ENCODE assay signal across 14 cellular contexts in the genomic region with DNA sequence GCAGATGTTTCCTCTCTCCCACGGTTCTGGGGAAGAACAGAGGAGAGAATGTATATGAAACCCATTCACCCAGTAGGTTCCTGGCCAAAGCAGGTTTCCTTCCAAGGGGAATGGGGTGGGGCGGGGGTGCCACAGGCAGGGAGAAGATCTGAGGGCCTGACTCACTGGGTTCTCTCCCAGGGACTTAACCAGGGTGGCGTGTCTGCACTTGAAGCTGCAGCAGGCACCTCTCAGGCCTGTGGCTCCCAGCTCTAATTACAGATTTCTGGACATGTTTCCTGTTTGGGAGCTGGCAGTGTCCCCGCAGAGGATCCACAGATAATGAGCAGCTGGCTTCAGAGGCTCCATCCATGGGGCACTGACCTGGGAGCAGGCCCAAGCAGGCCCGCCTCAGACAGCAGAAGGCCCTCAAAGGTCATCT. TPM values are rescaled to one million over a fixed set of nuclear protein-coding genes. Genes with fewer than 3 reads are reported as not detected.
DNase-seq lines count a peak whose midpoint lies in the region; ATAC-seq, FAIRE-seq and TF ChIP-seq lines count a peak whose summit lies in the region.
"Had no signal": no experiment of that assay in that cellular context is flagged by ENCODE, and none has a peak within 500 bp of the region (broad histone marks: within the 10 kb centered on the region; RNA-seq: fewer than 3 reads in every experiment).

No MANE protein-coding gene starts in this region.

- H4K20me1 ChIP-seq in IMR-90 (ENCODE audit: insufficient read depth, low read length), result peaks cover 3% of the 10 kb centered on the region; the same call in 1 of the 2 replicates
- H4K20me1 ChIP-seq: BLaER1 treated with 17β-estradiol and CSF1 and Interleukin-3, amounts not matched to agents 10 nM and 100 nM had no signal

- H2AFZ ChIP-seq in IMR-90 (replicated peaks; ENCODE audit: low read length, poor library complexity), result peak overlapping the region; percentile 52

- H3K4ac ChIP-seq in IMR-90 (ENCODE audit: low read depth, low read length), result no peak overlapping the region

- no peaks in the 10 kb centered on the region for H3K36me3 ChIP-seq in IMR-90 (ENCODE audit: control insufficient read depth, insufficient read depth, low read length)
- H3K36me3 ChIP-seq in breast epithelium, result no peaks in the 10 kb centered on the region
- H3K36me3 ChIP-seq in kidney (ENCODE audit: control insufficient read depth in 1 of 2, insufficient read depth in 2 of 2, low read length in 2 of 2), result no peaks in the 10 kb centered on the region
- H3K36me3 ChIP-seq: BLaER1 treated with 17β-estradiol and CSF1 and Interleukin-3, amounts not matched to agents 10 nM and 100 nM had no signal

- H3K18ac ChIP-seq in IMR-90 (ENCODE audit: low read depth, low read length), result no peak overlapping the region; the same call in 1 of the 2 replicates

- TF ChIP-seq CTCF in AG04450 (IDR thresholded peaks at IDR 0.05; ENCODE audit: low read depth, low read length) (no peak), IMR-90 (conservative IDR thresholded peaks at IDR 0.05; ENCODE audit: low read depth, low read length) (no peak), breast epithelium (IDR thresholded peaks at IDR 0.05) (no peak), kidney (IDR thresholded peaks at IDR 0.05; ENCODE audit: borderline replicate concordance, extremely low read depth, insufficient read depth) (no peak)

- H3K4me1 ChIP-seq in IMR-90 (ENCODE audit: control insufficient read depth, insufficient read depth, low read length), result peaks cover 6% of the 10 kb centered on the region; the same call in 1 of the 2 replicates
- H3K4me1 ChIP-seq in breast epithelium, result no peaks in the 10 kb centered on the region
- H3K4me1 ChIP-seq in kidney (ENCODE audit: control insufficient read depth in 1 of 2, insufficient read depth in 1 of 2, low read depth in 1 of 2, low read length in 2 of 2), result no peaks in the 10 kb centered on the region

- H3K27ac ChIP-seq in AG04450 (ENCODE audit: low read depth, low read length) (no peak overlapping the region), IMR-90 (ENCODE audit: insufficient read depth, low read length) (peak overlapping the region; percentile 7; the same call in 1 of the 2 replicates), breast epithelium (peak overlapping the region; percentile 17 to 62), kidney (ENCODE audit: low read depth in 2 of 2, low read length in 2 of 2) (no peak overlapping the region)
- H3K27ac ChIP-seq: BLaER1 treated with 17β-estradiol and CSF1 and Interleukin-3, amounts not matched to agents 10 nM and 100 nM had no signal

- CTCF ChIA-PET in AG04450 (lab: Charles Lee) (no interaction called here), IMR-90 (lab: Yijun Ruan, JAX) (no interaction called here)
- CTCF ChIA-PET in activated CD8-positive, alpha-beta memory T cell treated with anti-CD3 and anti-CD28 coated beads, Interleukin-2, amount 10 ng/mL, durations not matched to agents 7 days and 5 days (lab: Charles Lee), result interaction anchor here (1.2 kb wide), 1 partner anchor 29 kb away, joined by 4 read pairs; no protein-coding TSS in a partner anchor

- no peaks in the 10 kb centered on the region for H3K79me1 ChIP-seq in IMR-90 (ENCODE audit: low read depth in 1 of 2, low read length in 2 of 2)

- H3K27me3 ChIP-seq in AG04450 (ENCODE audit: control insufficient read depth, insufficient read depth, low read length) (peaks cover 11% of the 10 kb centered on the region), IMR-90 (ENCODE audit: control insufficient read depth, insufficient read depth, low read length) (peaks cover 16% of the 10 kb centered on the region), breast epithelium (no peaks in the 10 kb centered on the region)
- H3K27me3 ChIP-seq: BLaER1 treated with 17β-estradiol and CSF1 and Interleukin-3, amounts not matched to agents 10 nM and 100 nM had no signal

- WGBS in IMR-90 (ENCODE audit: extremely low coverage in 2 of 2, insufficient read length in 1 of 2), 2 experiments, result 80% methylated on average over 2 of the region's 5 CpGs; no CpG with 5 or more reads in 1 of the 2 experiments

- TF ChIP-seq POLR2A in IMR-90 (IDR thresholded peaks at IDR 0.05; ENCODE audit: low read depth, low read length) (no peak), breast epithelium (IDR thresholded peaks at IDR 0.05) (no peak)

- POLR2A ChIA-PET in AG04450 (lab: Yijun Ruan, JAX), result no interaction called here
- POLR2A ChIA-PET in IMR-90 (lab: Charles Lee; ENCODE audit: unreplicated experiment), result no interaction called here

- H3K9ac ChIP-seq in IMR-90 (ENCODE audit: low read depth, low read length) (no peak overlapping the region), kidney (ENCODE audit: low read length in 2 of 2) (no peak overlapping the region)
- H3K9ac ChIP-seq: BLaER1 treated with 17β-estradiol and CSF1 and Interleukin-3, amounts not matched to agents 10 nM and 100 nM had no signal

- H2BK5ac ChIP-seq in IMR-90 (ENCODE audit: low read depth, low read length, poor library complexity, severe bottlenecking), result no peak overlapping the region

- H2AK9ac ChIP-seq in IMR-90 (replicated peaks; ENCODE audit: low read depth, low read length, poor library complexity), result peak overlapping the region; percentile 9

- peak overlapping the region; percentile 71 for H2AK5ac ChIP-seq in IMR-90 (ENCODE audit: low read depth, low read length)

- no TSS peak for BruUV-seq in IMR-90 (replicated peaks; lab: Mats Ljungman, UMichigan)

- no peak overlapping the region for H3K27ac Mint-ChIP-seq in activated CD8-positive, alpha-beta memory T cell treated with anti-CD3 and anti-CD28 coated beads, Interleukin-2, amount 10 ng/mL, durations not matched to agents 7 days and 5 days

- no peaks in the 10 kb centered on the region for H3K4me1 Mint-ChIP-seq in activated CD8-positive, alpha-beta memory T cell treated with anti-CD3 and anti-CD28 coated beads, Interleukin-2, amount 10 ng/mL, durations not matched to agents 7 days and 5 days

- intact Hi-C loops in IMR-90 (cut with micrococcal nuclease), result no loop called here
- intact Hi-C loops in breast epithelium (cut with DNase I; ENCODE audit: low total_unique reads), result loop anchor here (2.0 kb wide), 1 partner anchor 28 kb away; no protein-coding TSS in a partner anchor
- intact Hi-C loops in kidney (cut with DNase I), result no loop called here

- H3K4me3 ChIP-seq in AG04450 (ENCODE audit: low read depth, low read length), result no peak overlapping the region
- no peak overlapping the region for H3K4me3 ChIP-seq in IMR-90 (ENCODE audit: insufficient read depth, low read depth, low read length)
- no peak overlapping the region for H3K4me3 ChIP-seq in breast epithelium
- H3K4me3 ChIP-seq in kidney (ENCODE audit: low read length in 2 of 2), result no peak overlapping the region
- H3K4me3 ChIP-seq: BLaER1 treated with 17β-estradiol and CSF1 and Interleukin-3, amounts not matched to agents 10 nM and 100 nM had no signal

- no peak for TF ChIP-seq RAD21 in IMR-90 (IDR thresholded peaks at IDR 0.05; ENCODE audit: low read length)

- H2BK120ac ChIP-seq in IMR-90 (ENCODE audit: low read depth, low read length), result no peak overlapping the region

- H3K56ac ChIP-seq in IMR-90 (ENCODE audit: extremely low read depth, insufficient read depth, low read length), result no peak overlapping the region

- H3K27me3 Mint-ChIP-seq in activated CD8-positive, alpha-beta memory T cell treated with anti-CD3 and anti-CD28 coated beads, Interleukin-2, amount 10 ng/mL, durations not matched to agents 7 days and 5 days, result peaks cover 5% of the 10 kb centered on the region

- H3K9me3 ChIP-seq in AG04450 (ENCODE audit: control insufficient read depth, insufficient read depth, low read length), result peaks cover 7% of the 10 kb centered on the region; the same call in 1 of the 2 replicates
- H3K9me3 ChIP-seq in IMR-90 (ENCODE audit: control insufficient read depth, insufficient read depth, low read length), result peaks cover 8% of the 10 kb centered on the region
- H3K9me3 ChIP-seq in breast epithelium, result peaks cover 0 to 4% of the 10 kb centered on the region in 2 donors
- H3K9me3 ChIP-seq in kidney (ENCODE audit: control insufficient read depth in 1 of 2, low read length in 2 of 2), result peaks cover 0 to 7% of the 10 kb centered on the region in 2 donors

- H2BK15ac ChIP-seq in IMR-90 (ENCODE audit: low read depth, low read length), result no peak overlapping the region

- H4K91ac ChIP-seq in IMR-90 (ENCODE audit: insufficient read depth, low read depth, low read length), result no peak overlapping the region

- no peak overlapping the region for H3K14ac ChIP-seq in IMR-90 (replicated peaks; ENCODE audit: low read depth, low read length)

- no peaks in the 10 kb centered on the region for H3K9me3 Mint-ChIP-seq in activated CD8-positive, alpha-beta memory T cell treated with anti-CD3 and anti-CD28 coated beads, Interleukin-2, amount 10 ng/mL, durations not matched to agents 7 days and 5 days (ENCODE audit: low read depth)

- in situ Hi-C loops in IMR-90 (cut with MboI; ENCODE audit: low sequenced_read_pairs), result no loop called here

- no peaks in the 10 kb centered on the region for H3K9me1 ChIP-seq in IMR-90 (ENCODE audit: insufficient read depth, low read length)

- dilution Hi-C loops in IMR-90 (cut with HindIII; ENCODE audit: low sequenced_read_pairs, unreplicated experiment), result no loop called here

- no peak overlapping the region for H3K23ac ChIP-seq in IMR-90 (ENCODE audit: low read depth, low read length)

- H3K36me3 Mint-ChIP-seq in activated CD8-positive, alpha-beta memory T cell treated with anti-CD3 and anti-CD28 coated beads, Interleukin-2, amount 10 ng/mL, durations not matched to agents 7 days and 5 days, result no peaks in the 10 kb centered on the region

- H4K8ac ChIP-seq in IMR-90 (ENCODE audit: low read depth in 2 of 2, low read length in 2 of 2), result no peak overlapping the region; a peak in 1 of 4 replicates

- DNase-seq in AG04450 (ENCODE audit: low read depth, low spot score) (peak; percentile 13), IMR-90 (peak; percentile 28), breast epithelium (ENCODE audit: low spot score in 2 of 2) (peak in 1 of 2 donors; percentile 38), kidney (peak; percentile 53)
- DNase-seq in activated CD4-positive, alpha-beta T cell treated with anti-CD3 and anti-CD28 coated beads for 1 hour, result no peak
- no peak for DNase-seq in activated CD8-positive, alpha-beta memory T cell treated with anti-CD3 and anti-CD28 coated beads, Interleukin-2, amount 10 ng/mL, durations not matched to agents 7 days and 5 days
- DNase-seq: anterior cingulate cortex; H7; stimulated activated naive CD4-positive, alpha-beta T cell treated with Interleukin-2 at 50 U/mL for 16 hours; T-helper 2 cell had no signal

- H2BK20ac ChIP-seq in IMR-90 (ENCODE audit: low read depth, low read length), result no peak overlapping the region

- H3K4me2 ChIP-seq in IMR-90 (ENCODE audit: low read depth, low read length), result no peak overlapping the region
- H3K4me2 ChIP-seq: BLaER1 treated with 17β-estradiol and CSF1 and Interleukin-3, amounts not matched to agents 10 nM and 100 nM had no signal

- ATAC-seq in IMR-90 (ENCODE audit: low read depth) (peak; percentile 67), HG03097 (IDR thresholded peaks at IDR 0.05; ENCODE audit: low FRiP score, unreplicated experiment) (no peak), HG03039 (IDR thresholded peaks at IDR 0.05; ENCODE audit: unreplicated experiment) (no peak)
- ATAC-seq in activated CD8-positive, alpha-beta memory T cell treated with anti-CD3 and anti-CD28 coated beads, Interleukin-2, amount 10 ng/mL, durations not matched to agents 7 days and 5 days, result no peak

- no peak for FAIRE-seq in kidney (lab: Jason Lieb, UNC)
- FAIRE-seq: endothelial cell of umbilical vein had no signal

- no peak overlapping the region for H3K4me3 Mint-ChIP-seq in activated CD8-positive, alpha-beta memory T cell treated with anti-CD3 and anti-CD28 coated beads, Interleukin-2, amount 10 ng/mL, durations not matched to agents 7 days and 5 days

- no peak overlapping the region for H4K5ac ChIP-seq in IMR-90 (ENCODE audit: low read depth, low read length)

RNA-seq across cellular contexts. Expression of a gene that starts 50.2 kb away (rescaled TPM):
- 7.6 and 12.8 TPM in 2 replicates for polyA plus RNA-seq in AG04450 (2011; rRNA removed)
- 16.5 and 21.3 TPM in 2 replicates for polyA minus RNA-seq in AG04450 (2011; rRNA and poly(A)+ RNA removed)
- 6.6 and 6.7 TPM in 2 replicates for total RNA-seq in IMR-90 (2012; rRNA removed)
- 43.2 and 48.7 TPM in 2 replicates for polyA plus RNA-seq in IMR-90 (2012; rRNA removed)
- 39.5 and 51.2 TPM in 2 replicates for polyA plus RNA-seq in IMR-90 (2012; cell fraction: cytosol; rRNA removed)
- 57.0 and 113 TPM in 2 replicates for polyA plus RNA-seq in IMR-90 (2012; cell fraction: nucleus; rRNA removed; ENCODE audit: low replicate concordance)
- 10 to 100 TPM; 34.4 to 63.7 (median 39.8) TPM for total RNA-seq in breast epithelium
- 97.6 TPM for total RNA-seq in kidney
- 14.2 TPM for polyA plus RNA-seq in kidney (ENCODE audit: insufficient read depth, low read depth, low replicate concordance)
- total RNA-seq in activated CD8-positive, alpha-beta memory T cell treated with anti-CD3 and anti-CD28 coated beads, Interleukin-2, amount 10 ng/mL, durations not matched to agents 7 days and 5 days, result 10 to 100 TPM; 52.7 to 71.5 TPM

Comparison
In these comparisons a context has a peak if more than half of its experiments do, and no peak if none do; other contexts are left out.
1. DNase-seq: peak in AG04450 (single experiment), IMR-90 (single experiment) and kidney (single experiment); none in activated CD4-positive, alpha-beta T cell treated with anti-CD3 and anti-CD28 coated beads for 1 hour (single experiment) and activated CD8-positive, alpha-beta memory T cell treated with anti-CD3 and anti-CD28 coated beads, Interleukin-2, amount 10 ng/mL, durations not matched to agents 7 days and 5 days (single experiment).
2. H3K27ac ChIP-seq: peak in IMR-90 (single experiment) and breast epithelium (2 of 2); none in AG04450 (single experiment) and kidney (0 of 2).